Comparison of ENCODE assay signal across 13 cellular contexts in genomic region chr5:94218374-94218773, GRCh38.
DNase-seq lines count a peak whose midpoint lies in the region; ATAC-seq, FAIRE-seq and TF ChIP-seq lines count a peak whose summit lies in the region.
"Had no signal": no experiment of that assay in that cellular context is flagged by ENCODE, and none has a peak within 500 bp of the region (broad histone marks: within the 10 kb centered on the region; RNA-seq: fewer than 3 reads in every experiment).

No MANE protein-coding gene starts in this region.

- H3K9me3 ChIP-seq in A549 = no peaks in the 10 kb centered on the region
- H3K9me3 ChIP-seq in HCT116 (ENCODE audit: control insufficient read depth in 1 of 2, insufficient read depth in 1 of 2, low read depth in 1 of 2, low read length in 2 of 2) = no peaks in the 10 kb centered on the region
- H3K9me3 ChIP-seq in adipocyte (ENCODE audit: control insufficient read depth, low read length) = no peaks in the 10 kb centered on the region
- no peaks in the 10 kb centered on the region for H3K9me3 ChIP-seq in body of pancreas
- H3K9me3 ChIP-seq in hepatocyte (ENCODE audit: low read depth) = no peaks in the 10 kb centered on the region

- H3K36me3 Mint-ChIP-seq in osteocyte (ENCODE audit: unreplicated experiment) = no peaks in the 10 kb centered on the region
- H3K36me3 Mint-ChIP-seq: natural killer cell had no signal

- no peak overlapping the region for H3K4me3 Mint-ChIP-seq in osteocyte (ENCODE audit: unreplicated experiment)
- H3K4me3 Mint-ChIP-seq: B cell, natural killer cell had no signal

- no peaks in the 10 kb centered on the region for H3K9me3 Mint-ChIP-seq in osteocyte (ENCODE audit: unreplicated experiment)

- no peak overlapping the region for H3K4me3 ChIP-seq in A549
- H3K4me3 ChIP-seq in HCT116 (replicated peaks in 1 of 2; ENCODE audit: low read depth in 1 of 2, low read length in 2 of 2) = no peak overlapping the region
- no peak overlapping the region for H3K4me3 ChIP-seq in adipocyte (ENCODE audit: low read length)
- H3K4me3 ChIP-seq in H7 (ENCODE audit: insufficient read depth, low read depth, low read length) = no peak overlapping the region
- H3K4me3 ChIP-seq in body of pancreas = no peak overlapping the region
- no peak overlapping the region for H3K4me3 ChIP-seq in hepatocyte

- 0 out of 6 replicates have a peak overlapping the region, but pooled peaks of 1 of the 2 experiments have one; percentile 30 for H3K27ac ChIP-seq in A549
- peak overlapping the region; percentile 19; the same call in 1 of the 2 replicates for H3K27ac ChIP-seq in HCT116 (ENCODE audit: low read depth, low read length)
- no peak overlapping the region for H3K27ac ChIP-seq in body of pancreas
- H3K27ac ChIP-seq in hepatocyte = no peak overlapping the region

- no peaks in the 10 kb centered on the region for H3K4me1 ChIP-seq in A549
- H3K4me1 ChIP-seq in HCT116 (ENCODE audit: control insufficient read depth in 1 of 2, insufficient read depth in 2 of 2, low read length in 2 of 2) = peaks cover 0 to 17% of the 10 kb centered on the region in 2 experiments; a peak in 3 of 4 replicates
- peaks cover 14% of the 10 kb centered on the region for H3K4me1 ChIP-seq in adipocyte (ENCODE audit: control insufficient read depth, insufficient read depth, low read length)
- H3K4me1 ChIP-seq in body of pancreas = no peaks in the 10 kb centered on the region
- H3K4me1 ChIP-seq in hepatocyte (ENCODE audit: insufficient read depth) = no peaks in the 10 kb centered on the region

- intact Hi-C loops in HCT116 (cut with micrococcal nuclease) (no loop called here), body of pancreas (cut with DNase I) (no loop called here)

- H3K27me3 ChIP-seq in HCT116 (ENCODE audit: insufficient read depth, low read length) (no peaks in the 10 kb centered on the region), adipocyte (replicated peaks; ENCODE audit: control insufficient read depth, insufficient read depth, low read length) (no peaks in the 10 kb centered on the region), H7 (ENCODE audit: control insufficient read depth, insufficient read depth, low read length) (no peaks in the 10 kb centered on the region), body of pancreas (no peaks in the 10 kb centered on the region), hepatocyte (no peaks in the 10 kb centered on the region)

- H3K9ac ChIP-seq in HCT116 (ENCODE audit: low read length) = no peak overlapping the region
- H3K9ac ChIP-seq in adipocyte (ENCODE audit: low read length) = peak overlapping the region; percentile 13

- TF ChIP-seq RAD21 in A549 (conservative IDR thresholded peaks at IDR 0.05 in 1 of 2, IDR thresholded peaks at IDR 0.05 in 1 of 2) (no peak), HCT116 (IDR thresholded peaks at IDR 0.05; ENCODE audit: low read depth) (no peak)

- ATAC-seq in A549 (peak; percentile 65 to 71), HCT116 (peak; percentile 90), body of pancreas (no peak)
- ATAC-seq: esophagus mucosa, natural killer cell had no signal

- H3K4me2 ChIP-seq in A549 (peak overlapping the region; percentile 29; the same call in 1 of the 3 replicates), HCT116 (ENCODE audit: low read length) (peak overlapping the region; percentile 40), hepatocyte (no peak overlapping the region)

- TF ChIP-seq POLR2A in A549 (IDR thresholded peaks at IDR 0.05; ENCODE audit: low read length) (no peak), HCT116 (IDR thresholded peaks at IDR 0.05; ENCODE audit: borderline replicate concordance, extremely low read depth, insufficient read depth, insufficient read length) (no peak), body of pancreas (IDR thresholded peaks at IDR 0.05) (no peak)

- no peak overlapping the region for H3K27ac Mint-ChIP-seq in osteocyte (ENCODE audit: unreplicated experiment)
- H3K27ac Mint-ChIP-seq: B cell, natural killer cell had no signal

- POLR2A ChIA-PET in A549 (lab: Yijun Ruan, JAX) = no interaction called here
- POLR2A ChIA-PET in HCT116 (lab: Charles Lee) = no interaction called here

- H2AFZ ChIP-seq in HCT116 (ENCODE audit: low read depth, low read length, poor library complexity, severe bottlenecking) = no peak overlapping the region
- no peak overlapping the region for H2AFZ ChIP-seq in hepatocyte

- FAIRE-seq in A549 (lab: Jason Lieb, UNC) = no peak

- peak in 1 of 2 experiments; percentile 36; a peak in 1 of 5 replicates for TF ChIP-seq EP300 in A549 (IDR thresholded peaks at IDR 0.05)

- RAD21 ChIA-PET in HCT116 (lab: Charles Lee; ENCODE audit: low non-redundant PET in 1 of 2, low total read pairs in 2 of 2, uncharacterized antibody in 2 of 2, unreplicated experiment in 2 of 2) = no interaction called here

- TF ChIP-seq CTCF in A549 (IDR thresholded peaks at IDR 0.05) (no peak), HCT116 (IDR thresholded peaks at IDR 0.05 in 2 of 3, conservative IDR thresholded peaks at IDR 0.05 in 1 of 3; ENCODE audit: borderline replicate concordance in 1 of 3, insufficient read depth in 1 of 3, low read depth in 2 of 3, low read length in 2 of 3) (no peak), osteocyte (IDR thresholded peaks at IDR 0.05) (no peak), body of pancreas (IDR thresholded peaks at IDR 0.05) (no peak), hepatocyte (IDR thresholded peaks at IDR 0.05; ENCODE audit: poor library complexity) (no peak)

- H3K9me2 ChIP-seq in HCT116 (ENCODE audit: insufficient read depth) (no peaks in the 10 kb centered on the region), hepatocyte (replicated peaks; ENCODE audit: insufficient read depth) (no peaks in the 10 kb centered on the region)

- DNase-seq in A549 (ENCODE audit: low read depth in 1 of 2, low spot score in 1 of 2) = peak in 1 of 2 experiments; percentile 30
- DNase-seq in HCT116 (ENCODE audit: low read depth, low spot score) = no peak
- DNase-seq in adipocyte (ENCODE audit: low read depth) = peak; percentile 79
- peak; percentile 67 for DNase-seq in iris pigment epithelial cell (ENCODE audit: low read depth)
- no peak for DNase-seq in H7
- no peak for DNase-seq in osteocyte (ENCODE audit: extremely low spot score, unreplicated experiment)
- no peak for DNase-seq in body of pancreas
- no peak for DNase-seq in hepatocyte (ENCODE audit: low spot score)
- DNase-seq: activated CD4-positive, CD25-positive, alpha-beta regulatory T cell treated with anti-CD3 and anti-CD28 coated beads, Interleukin-2, amount 50 U/mL, for 72 hours; natural killer cell; NCI-H1105 treated with DMSO at 0.1 percent for 48 hours had no signal

- H3K79me2 ChIP-seq in HCT116 (ENCODE audit: insufficient read depth, low read length) (no peaks in the 10 kb centered on the region), hepatocyte (no peaks in the 10 kb centered on the region)

- no TSS peak for BruUV-seq in HCT116 (replicated peaks; lab: Mats Ljungman, UMichigan)

- H3K36me3 ChIP-seq in HCT116 (ENCODE audit: control insufficient read depth in 1 of 2, insufficient read depth in 2 of 2, low read length in 2 of 2) (no peaks in the 10 kb centered on the region), adipocyte (ENCODE audit: control insufficient read depth, insufficient read depth, low read length, severe bottlenecking) (no peaks in the 10 kb centered on the region), H7 (replicated peaks; ENCODE audit: control insufficient read depth, insufficient read depth, low read length) (no peaks in the 10 kb centered on the region), body of pancreas (replicated peaks in 1 of 2; ENCODE audit: insufficient read depth in 1 of 2, low read depth in 2 of 2) (no peaks in the 10 kb centered on the region), hepatocyte (replicated peaks; ENCODE audit: insufficient read depth, low read depth) (no peaks in the 10 kb centered on the region)

- no peaks in the 10 kb centered on the region for H3K27me3 Mint-ChIP-seq in osteocyte (ENCODE audit: unreplicated experiment)

- CTCF ChIA-PET in A549 (lab: Yijun Ruan, JAX) = interaction anchor here (0.5 kb wide), 1 partner anchor 387 kb away, joined by 3 read pairs; no protein-coding TSS in a partner anchor
- CTCF ChIA-PET in HCT116 (lab: Charles Lee) = no interaction called here

- peaks cover 8% of the 10 kb centered on the region for H3K4me1 Mint-ChIP-seq in osteocyte (ENCODE audit: unreplicated experiment)
- H3K4me1 Mint-ChIP-seq: B cell had no signal

- H4K20me1 ChIP-seq in HCT116 (ENCODE audit: insufficient read depth) = no peaks in the 10 kb centered on the region
- H4K20me1 ChIP-seq in hepatocyte (ENCODE audit: insufficient read depth, poor library complexity, severe bottlenecking) = no peaks in the 10 kb centered on the region

TF ChIP-seq in A549, 52 proteins besides CTCF, POLR2A, EP300 and RAD21 (continues in another document):
- no peak for TF ChIP-seq MAZ (IDR thresholded peaks at IDR 0.05; ENCODE audit: borderline replicate concordance, low read depth, low read length)
- TF ChIP-seq HOXA7 (CRISPR knock-in tag; IDR thresholded peaks at IDR 0.05) = no peak
- TF ChIP-seq BCL3 (IDR thresholded peaks at IDR 0.05) = no peak
- TF ChIP-seq KDM1A (IDR thresholded peaks at IDR 0.05; ENCODE audit: low read depth) = no peak
- TF ChIP-seq TP53 (CRISPR knock-in tag; IDR thresholded peaks at IDR 0.05) = no peak

TF ChIP-seq in HCT116, 20 proteins besides CTCF, POLR2A, EP300 and RAD21:
- no peak for TF ChIP-seq SRF (IDR thresholded peaks at IDR 0.05; ENCODE audit: low read depth)

Comparison
In these comparisons a context has a peak if more than half of its experiments do, and no peak if none do; other contexts are left out.
1. DNase-seq: peak in adipocyte (single experiment) and iris pigment epithelial cell (single experiment); none in HCT116 (single experiment), H7 (single experiment), osteocyte (single experiment), body of pancreas (0 of 4) and hepatocyte (single experiment).